ENCODE assay signal across 11 cellular contexts in genomic region chr1:197418693-197419092, GRCh38.
"Had no signal": no experiment of that assay in that cellular context is flagged by ENCODE, and none has a peak within 500 bp of the region (broad histone marks: within the 10 kb centered on the region; RNA-seq: fewer than 3 reads in every experiment).

No MANE protein-coding gene starts in this region.

- H3K9me3 ChIP-seq: HAP-1 had no signal

- FAIRE-seq: H1, H54 had no signal

- H2AFZ ChIP-seq: GM23248, GM23338 had no signal

- H3K4me3 ChIP-seq: GM23248, GM23338, HAP-1 had no signal

- H3K4me2 ChIP-seq: GM23338 had no signal

- ATAC-seq: GM23338, HCT116 had no signal

- H3K27ac ChIP-seq: GM23248 had no signal

- H3K9ac ChIP-seq: GM23248 had no signal

- H3K36me3 ChIP-seq: HAP-1 had no signal

- H3K4me1 ChIP-seq: HAP-1 had no signal

- DNase-seq: GM23248, GOT3, H7, H9, HCEC 1CT, HFFc6 had no signal
